ENCODE assay signal across 8 cellular contexts in genomic region chr19:50794074-50794777, GRCh38. TPM values are rescaled to one million over a fixed set of nuclear protein-coding genes. Genes with fewer than 3 reads are reported as not detected.
DNase-seq lines count a peak whose midpoint lies in the region; ATAC-seq and TF ChIP-seq lines count a peak whose summit lies in the region.

No MANE protein-coding gene starts in this region.

- H3F3A ChIP-seq in neural progenitor cell (ENCODE audit: low read depth): peaks cover 38% of the 10 kb centered on the region

- H3K4me2 ChIP-seq in Karpas-422 (ENCODE audit: low read depth, low read length, poor library complexity, severe bottlenecking) (no peak overlapping the region), neural progenitor cell (no peak overlapping the region)

- H3K36me3 Mint-ChIP-seq in WTC11 (peaks cover 17% of the 10 kb centered on the region), neural progenitor cell (peaks cover 7% of the 10 kb centered on the region)

- H3K36me3 ChIP-seq in Karpas-422 (ENCODE audit: insufficient read depth, low read length) (peaks cover 26% of the 10 kb centered on the region), neural progenitor cell (no peaks in the 10 kb centered on the region)

- DNase-seq in SIG-M5 treated with dmso at 0.1 percent for 504 hours (lab: John Stamatoyannopoulos, UW; ENCODE audit: unreplicated experiment): peak; percentile 52
- DNase-seq in SIG-M5 (lab: John Stamatoyannopoulos, UW): no peak
- peak; percentile 87 for DNase-seq in Karpas-422
- no peak for DNase-seq in WTC11 (ENCODE audit: low spot score)
- DNase-seq in neural progenitor cell (ENCODE audit: low spot score): no peak
- no peak for DNase-seq in Right ventricle myocardium superior

- H3K9me2 ChIP-seq in Karpas-422 (replicated peaks; ENCODE audit: insufficient read depth, low read length): no peaks in the 10 kb centered on the region

- H4K20me1 ChIP-seq in Karpas-422 (ENCODE audit: insufficient read depth, low read depth, low read length): peaks cover 36% of the 10 kb centered on the region
- H4K20me1 ChIP-seq in neural progenitor cell (ENCODE audit: low read depth): peaks cover 51% of the 10 kb centered on the region

- no peaks in the 10 kb centered on the region for H3K79me2 ChIP-seq in Karpas-422 (ENCODE audit: low read length)
- peaks cover 5% of the 10 kb centered on the region for H3K79me2 ChIP-seq in neural progenitor cell (ENCODE audit: low read depth)

- H3K27me3 ChIP-seq in Karpas-422 (ENCODE audit: low read length) (no peaks in the 10 kb centered on the region), neural progenitor cell (no peaks in the 10 kb centered on the region)

- POLR2A ChIA-PET in WTC11 (lab: Charles Lee): interaction anchor here (0.6 to 1.5 kb wide), 4 partner anchors 11 to 200 kb away, joined by 3 to 6 read pairs (median 4); no protein-coding TSS in a partner anchor

- H3K4me3 ChIP-seq in Karpas-422 (ENCODE audit: low read length) (no peak overlapping the region), neural progenitor cell (no peak overlapping the region)

- ATAC-seq in WTC11 (no peak), GM21717 (IDR thresholded peaks at IDR 0.05; ENCODE audit: unreplicated experiment) (no peak), Right ventricle myocardium superior (ENCODE audit: poor library complexity) (no peak), HG03135 (IDR thresholded peaks at IDR 0.05; ENCODE audit: unreplicated experiment) (no peak)

- no peak overlapping the region for H3K9ac ChIP-seq in Karpas-422 (ENCODE audit: low read length)
- H3K9ac ChIP-seq in neural progenitor cell: no peak overlapping the region

- H3K27ac ChIP-seq in Karpas-422 (ENCODE audit: low read length): no peak overlapping the region
- H3K27ac ChIP-seq in neural progenitor cell: no peak overlapping the region

- CTCF ChIA-PET in WTC11 (lab: Charles Lee): interaction anchor here (0.6 to 5.1 kb wide), 11 partner anchors 11 to 480 kb away, joined by 3 to 38 read pairs (median 3); no protein-coding TSS in a partner anchor

- intact Hi-C loops in Right ventricle myocardium superior (cut with DNase I): no loop called here

- TF ChIP-seq CTCF in WTC11 (IDR thresholded peaks at IDR 0.05) (no peak), neural progenitor cell (IDR thresholded peaks at IDR 0.05) (no peak)

- 0 out of 2 replicates have a peak, but pooled peaks cover 3% of the 10 kb centered on the region for H3K4me1 ChIP-seq in Karpas-422 (ENCODE audit: low read length)
- peaks cover 4% of the 10 kb centered on the region for H3K4me1 ChIP-seq in neural progenitor cell

- no peak overlapping the region for H3K4me3 Mint-ChIP-seq in WTC11
- H3K4me3 Mint-ChIP-seq in neural progenitor cell: peak overlapping the region; percentile 48

- H2AFZ ChIP-seq in Karpas-422 (ENCODE audit: low read length): no peak overlapping the region
- no peak overlapping the region for H2AFZ ChIP-seq in neural progenitor cell (replicated peaks)

- H3K9me3 Mint-ChIP-seq in WTC11 (no peaks in the 10 kb centered on the region), neural progenitor cell (peaks cover 2% of the 10 kb centered on the region)

- peaks cover 20% of the 10 kb centered on the region for H3K27me3 Mint-ChIP-seq in WTC11 (ENCODE audit: low read depth)
- H3K27me3 Mint-ChIP-seq in neural progenitor cell (ENCODE audit: insufficient read depth, low read depth): peaks cover 8% of the 10 kb centered on the region

- H3K27ac Mint-ChIP-seq in WTC11 (no peak overlapping the region), neural progenitor cell (peak overlapping the region; percentile 50)

- no peaks in the 10 kb centered on the region for H3K9me3 ChIP-seq in Karpas-422 (ENCODE audit: low read length)
- no peaks in the 10 kb centered on the region for H3K9me3 ChIP-seq in neural progenitor cell (ENCODE audit: low read depth)

- H3K4me1 Mint-ChIP-seq in WTC11 (peaks cover 12% of the 10 kb centered on the region), neural progenitor cell (peaks cover 3% of the 10 kb centered on the region)

TF ChIP-seq in WTC11, 78 proteins besides CTCF, POLR2A, EP300 and RAD21 (continues in another document):
- TF ChIP-seq NFATC4 (CRISPR knock-in tag; IDR thresholded peaks at IDR 0.05) (peak; percentile 68; the same call in 1 of the 2 replicates), ZNF423 (CRISPR knock-in tag; IDR thresholded peaks at IDR 0.05) (0 out of 2 replicates have a peak, but pooled peaks have one; percentile 6), ZNF281 (CRISPR knock-in tag; IDR thresholded peaks at IDR 0.05) (no peak), JUN (CRISPR knock-in tag; IDR thresholded peaks at IDR 0.05) (0 out of 2 replicates have a peak, but pooled peaks have one; percentile 25)
- TF ChIP-seq, protein P1, sequence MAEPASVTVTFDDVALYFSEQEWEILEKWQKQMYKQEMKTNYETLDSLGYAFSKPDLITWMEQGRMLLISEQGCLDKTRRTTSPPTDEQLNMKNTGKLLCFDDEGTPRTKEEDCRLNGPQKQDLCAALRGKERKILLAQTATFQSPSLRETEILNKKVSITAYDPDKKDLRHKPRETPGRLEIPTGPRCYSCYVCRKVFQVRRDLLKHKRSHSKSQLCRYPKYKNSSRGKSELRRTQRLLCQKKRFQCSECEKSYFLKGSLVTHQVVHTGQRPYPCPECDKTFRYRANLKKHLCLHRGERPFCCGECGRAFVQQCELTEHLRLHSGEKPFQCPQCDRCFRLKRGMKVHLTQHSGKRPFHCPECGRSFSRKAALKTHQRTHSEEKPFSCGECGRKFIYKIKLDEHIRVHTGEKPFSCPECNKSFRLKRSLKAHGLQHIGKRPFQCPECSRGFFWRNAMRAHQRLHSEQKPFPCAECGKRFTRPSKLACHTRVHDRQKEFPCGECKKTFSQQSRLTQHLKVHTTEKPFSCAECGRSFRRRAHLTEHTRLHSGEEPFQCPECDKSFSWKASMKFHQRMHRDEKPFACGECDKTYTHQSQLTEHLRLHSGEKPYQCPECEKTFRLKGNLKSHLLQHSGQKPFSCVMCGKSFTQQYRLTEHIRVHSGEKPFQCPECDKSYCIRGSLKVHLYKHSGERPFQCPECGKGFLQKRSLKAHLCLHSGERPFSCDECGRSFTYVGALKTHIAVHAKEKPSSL (CRISPR knock-in tag; conservative IDR thresholded peaks at IDR 0.05): peak; percentile 64; the same call in 1 of the 2 replicates

RNA-seq across cellular contexts. Expression of gene ACP4, which starts 4.0 kb away (rescaled TPM):
- total RNA-seq in Karpas-422 (2014; rRNA removed; shearing (Covaris generic); ENCODE audit: low replicate concordance): not detected in 2 replicates
- not detected in 3 replicates for total RNA-seq in WTC11 (2021)
- not detected in 2 replicates for total RNA-seq in neural progenitor cell (ENCODE audit: low replicate concordance)
- not detected for total RNA-seq in Right ventricle myocardium superior

RNA-seq across cellular contexts. Expression of gene GPR32, which starts 24.0 kb away (rescaled TPM):
- not detected in 2 replicates for total RNA-seq in Karpas-422 (2014; rRNA removed; shearing (Covaris generic); ENCODE audit: low replicate concordance)
- total RNA-seq in WTC11 (2021): not detected in 3 replicates
- not detected in 2 replicates for total RNA-seq in neural progenitor cell (ENCODE audit: low replicate concordance)
- total RNA-seq in Right ventricle myocardium superior: not detected

RNA-seq across cellular contexts. Expression of gene KLK1, which starts 29.4 kb away (rescaled TPM):
- not detected in 2 replicates for total RNA-seq in Karpas-422 (2014; rRNA removed; shearing (Covaris generic); ENCODE audit: low replicate concordance)
- total RNA-seq in WTC11 (2021): 3.9 to 6.0 TPM (median 5.4 TPM) in 3 replicates
- total RNA-seq in neural progenitor cell (ENCODE audit: low replicate concordance): not detected in 2 replicates
- total RNA-seq in Right ventricle myocardium superior: not detected

RNA-seq across cellular contexts. Expression of gene KLK15, which starts 39.1 kb away (rescaled TPM):
- total RNA-seq in Karpas-422 (2014; rRNA removed; shearing (Covaris generic); ENCODE audit: low replicate concordance): not detected in 2 replicates
- total RNA-seq in WTC11 (2021): not detected in 3 replicates
- total RNA-seq in neural progenitor cell (ENCODE audit: low replicate concordance): not detected in 2 replicates
- not detected for total RNA-seq in Right ventricle myocardium superior

Comparison
In these comparisons a context has a peak if more than half of its experiments do, and no peak if none do; other contexts are left out.
1. DNase-seq: peak in SIG-M5 treated with dmso at 0.1 percent for 504 hours (single experiment) and Karpas-422 (single experiment); none in SIG-M5 (single experiment), WTC11 (single experiment), neural progenitor cell (single experiment) and Right ventricle myocardium superior (single experiment).